8 cellular contexts compared by ENCODE assay signal in genomic region chr2:63544017-63544627, GRCh38. TPM values are rescaled to one million over a fixed set of nuclear protein-coding genes. Genes with fewer than 3 reads are reported as not detected.
DNase-seq lines count a peak whose midpoint lies in the region; ATAC-seq and TF ChIP-seq lines count a peak whose summit lies in the region.

No MANE protein-coding gene starts in this region.

- H3K36me3 Mint-ChIP-seq in Calu3 (ENCODE audit: insufficient read depth, unreplicated experiment): no peaks in the 10 kb centered on the region

- no peak overlapping the region for H3K9ac ChIP-seq in GM23248

- H3K4me1 Mint-ChIP-seq in Calu3 (ENCODE audit: low read depth, unreplicated experiment): no peaks in the 10 kb centered on the region

- ATAC-seq in upper lobe of left lung (ENCODE audit: low FRiP score in 2 of 2): no peak
- ATAC-seq in HG02840 (IDR thresholded peaks at IDR 0.05; ENCODE audit: low FRiP score, unreplicated experiment): no peak

- H3K4me3 Mint-ChIP-seq in Calu3 (ENCODE audit: low read depth, unreplicated experiment): no peak overlapping the region

- no peak for DNase-seq in AG09319 (ENCODE audit: extremely low read depth, low read depth)
- peak; percentile 43 for DNase-seq in GM23248
- DNase-seq in RPMI8226: peak; percentile 9
- peak; percentile 10 for DNase-seq in foreskin melanocyte
- DNase-seq in NCI-H2107 treated with DMSO at 0.1 percent for 48 hours (lab: John Stamatoyannopoulos, UW; ENCODE audit: unreplicated experiment): no peak
- no peak for DNase-seq in upper lobe of left lung
- DNase-seq in Calu3: no peak

- BruUV-seq in Calu3 (replicated peaks; lab: Mats Ljungman, UMichigan): no TSS peak

- H3K27ac ChIP-seq in GM23248 (no peak overlapping the region), upper lobe of left lung (no peak overlapping the region)

- no peaks in the 10 kb centered on the region for H3K9me3 ChIP-seq in GM23248 (ENCODE audit: low read depth)
- no peaks in the 10 kb centered on the region for H3K9me3 ChIP-seq in upper lobe of left lung

- WGBS in GM23248 (ENCODE audit: low coverage in 1 of 2, low lambda C conversion rate in 2 of 2, missing lambda C conversion rate in 2 of 2), 2 experiments: 98 to 100% methylated on average over 1 of the region's 1 CpG
- WGBS in upper lobe of left lung, 2 donors: 97% methylated on average over 1 of the region's 1 CpG

- no peak overlapping the region for H3K27ac Mint-ChIP-seq in Calu3 (ENCODE audit: unreplicated experiment)

- H3F3A ChIP-seq in GM23248 (ENCODE audit: insufficient read depth): no peaks in the 10 kb centered on the region

- H3K4me3 ChIP-seq in GM23248 (no peak overlapping the region), upper lobe of left lung (no peak overlapping the region)

- H3K36me3 ChIP-seq in GM23248 (ENCODE audit: low read depth) (no peaks in the 10 kb centered on the region), upper lobe of left lung (no peaks in the 10 kb centered on the region)

- TF ChIP-seq POLR2A in upper lobe of left lung (IDR thresholded peaks at IDR 0.05): no peak

- no peaks in the 10 kb centered on the region for H3K27me3 ChIP-seq in GM23248 (replicated peaks; ENCODE audit: insufficient read depth)
- H3K27me3 ChIP-seq in upper lobe of left lung: no peaks in the 10 kb centered on the region

- H2AFZ ChIP-seq in GM23248: no peak overlapping the region

- no peaks in the 10 kb centered on the region; the same call in 1 of the 2 replicates for H3K79me2 ChIP-seq in GM23248 (ENCODE audit: insufficient read depth)

- H3K4me2 ChIP-seq in GM23248 (ENCODE audit: unreplicated experiment): no peak overlapping the region

- H3K9me2 ChIP-seq in GM23248 (ENCODE audit: insufficient read depth): no peaks in the 10 kb centered on the region

- TF ChIP-seq EP300 in upper lobe of left lung (IDR thresholded peaks at IDR 0.05): no peak

- CTCF ChIA-PET in Calu3 (lab: Charles Lee): interaction anchor here (0.7 kb wide), 1 partner anchor 276 kb away, joined by 3 read pairs; no protein-coding TSS in a partner anchor

- intact Hi-C loops in Calu3 (cut with micrococcal nuclease; ENCODE audit: unreplicated experiment): no loop called here

- no peaks in the 10 kb centered on the region for H3K9me3 Mint-ChIP-seq in Calu3 (ENCODE audit: low read depth, unreplicated experiment)

- H3K4me1 ChIP-seq in GM23248 (ENCODE audit: insufficient read depth) (0 out of 2 replicates have a peak, but pooled peaks cover 7% of the 10 kb centered on the region), upper lobe of left lung (no peaks in the 10 kb centered on the region)

- H4K20me1 ChIP-seq in GM23248 (ENCODE audit: insufficient read depth): no peaks in the 10 kb centered on the region

- TF ChIP-seq CTCF in AG09319 (IDR thresholded peaks at IDR 0.05; ENCODE audit: low read depth, low read length) (peak; percentile 53), upper lobe of left lung (IDR thresholded peaks at IDR 0.05) (peak in 1 of 6 experiments; percentile 8), Calu3 (IDR thresholded peaks at IDR 0.05; ENCODE audit: unreplicated experiment) (no peak)

- no peaks in the 10 kb centered on the region for H3K27me3 Mint-ChIP-seq in Calu3 (ENCODE audit: unreplicated experiment)

- in situ Hi-C loops in GM23248 (cut with MboI): no loop called here

RNA-seq across cellular contexts. Expression of gene WDPCP, which starts 44.2 kb away (rescaled TPM):
- 8.1 and 10.2 TPM in 2 replicates for total RNA-seq in GM23248 (2014; rRNA removed; shearing (Covaris generic))
- 5.3 and 6.0 TPM in 2 replicates for polyA plus RNA-seq in GM23248 (2016; fragmentation: Nextera tagmentation; extraction: Ambion mirVana)
- 10 to 100 TPM in 4 of 6 donors, 1 to 10 TPM in 2; 9.3 to 20.8 (median 11.5) TPM for total RNA-seq in upper lobe of left lung
- 7.4 and 9.0 TPM in 2 replicates for total RNA-seq in Calu3 (2022)

RNA-seq across cellular contexts. Expression of gene MDH1, which starts 44.6 kb away (rescaled TPM):
- 121 and 158 TPM in 2 replicates for total RNA-seq in GM23248 (2014; rRNA removed; shearing (Covaris generic))
- polyA plus RNA-seq in GM23248 (2016; fragmentation: Nextera tagmentation; extraction: Ambion mirVana): 268 and 278 TPM in 2 replicates
- total RNA-seq in upper lobe of left lung (100 to 1,000 TPM in 4 of 6 donors, 10 to 100 TPM in 2; 56.6 to 121 (median 104) TPM), Calu3 (2022) (149 and 154 TPM in 2 replicates)

Comparison
In these comparisons a context has a peak if more than half of its experiments do, and no peak if none do; other contexts are left out.
1. DNase-seq: peak in GM23248 (single experiment), RPMI8226 (single experiment) and foreskin melanocyte (single experiment); none in AG09319 (single experiment), NCI-H2107 treated with DMSO at 0.1 percent for 48 hours (single experiment), upper lobe of left lung (0 of 2) and Calu3 (single experiment).